Comparison of ENCODE assay signal across 1 cellular context in the genomic region with DNA sequence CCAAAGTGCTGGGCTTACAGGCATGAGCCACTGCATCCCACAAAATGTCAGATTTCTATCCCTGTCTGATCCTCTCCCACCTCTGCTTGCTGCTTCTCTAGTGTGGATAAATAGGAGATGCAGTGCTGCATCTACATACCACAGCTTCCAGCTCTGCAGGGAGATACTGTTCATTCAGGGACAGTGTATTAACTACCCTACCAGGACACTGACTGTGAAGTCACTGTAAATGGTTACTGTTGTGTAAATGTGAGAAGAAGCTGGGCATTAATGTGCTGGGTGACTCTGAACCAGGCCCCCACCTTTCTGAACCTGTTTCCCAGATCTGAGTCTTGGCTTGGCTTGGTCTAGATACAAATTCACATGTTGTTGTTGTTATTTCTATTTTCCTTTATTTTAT.
A peak's percentile ranks its signal among the peaks of the same experiment; 100 is the strongest.
TF ChIP-seq lines count a peak whose summit lies in the region.

No MANE protein-coding gene starts in this region.

TF ChIP-seq in HEK293, 187 proteins besides CTCF, POLR2A, EP300 and RAD21 (continued from another document):
- TF ChIP-seq, protein P1, sequence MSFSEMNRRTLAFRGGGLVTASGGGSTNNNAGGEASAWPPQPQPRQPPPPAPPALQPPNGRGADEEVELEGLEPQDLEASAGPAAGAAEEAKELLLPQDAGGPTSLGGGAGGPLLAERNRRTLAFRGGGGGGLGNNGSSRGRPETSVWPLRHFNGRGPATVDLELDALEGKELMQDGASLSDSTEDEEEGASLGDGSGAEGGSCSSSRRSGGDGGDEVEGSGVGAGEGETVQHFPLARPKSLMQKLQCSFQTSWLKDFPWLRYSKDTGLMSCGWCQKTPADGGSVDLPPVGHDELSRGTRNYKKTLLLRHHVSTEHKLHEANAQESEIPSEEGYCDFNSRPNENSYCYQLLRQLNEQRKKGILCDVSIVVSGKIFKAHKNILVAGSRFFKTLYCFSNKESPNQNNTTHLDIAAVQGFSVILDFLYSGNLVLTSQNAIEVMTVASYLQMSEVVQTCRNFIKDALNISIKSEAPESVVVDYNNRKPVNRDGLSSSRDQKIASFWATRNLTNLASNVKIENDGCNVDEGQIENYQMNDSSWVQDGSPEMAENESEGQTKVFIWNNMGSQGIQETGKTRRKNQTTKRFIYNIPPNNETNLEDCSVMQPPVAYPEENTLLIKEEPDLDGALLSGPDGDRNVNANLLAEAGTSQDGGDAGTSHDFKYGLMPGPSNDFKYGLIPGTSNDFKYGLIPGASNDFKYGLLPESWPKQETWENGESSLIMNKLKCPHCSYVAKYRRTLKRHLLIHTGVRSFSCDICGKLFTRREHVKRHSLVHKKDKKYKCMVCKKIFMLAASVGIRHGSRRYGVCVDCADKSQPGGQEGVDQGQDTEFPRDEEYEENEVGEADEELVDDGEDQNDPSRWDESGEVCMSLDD (tag by site-specific recombination; IDR thresholded peaks at IDR 0.05) = no peak
- no peak for TF ChIP-seq ZNF707 (tag by site-specific recombination; IDR thresholded peaks at IDR 0.05)
- peak; percentile 65 for TF ChIP-seq SETDB1 (IDR thresholded peaks at IDR 0.05; ENCODE audit: insufficient read length, low read length)
TF ChIP-seq in HEK293: peak in this region for 2.
